In the genomic region with DNA sequence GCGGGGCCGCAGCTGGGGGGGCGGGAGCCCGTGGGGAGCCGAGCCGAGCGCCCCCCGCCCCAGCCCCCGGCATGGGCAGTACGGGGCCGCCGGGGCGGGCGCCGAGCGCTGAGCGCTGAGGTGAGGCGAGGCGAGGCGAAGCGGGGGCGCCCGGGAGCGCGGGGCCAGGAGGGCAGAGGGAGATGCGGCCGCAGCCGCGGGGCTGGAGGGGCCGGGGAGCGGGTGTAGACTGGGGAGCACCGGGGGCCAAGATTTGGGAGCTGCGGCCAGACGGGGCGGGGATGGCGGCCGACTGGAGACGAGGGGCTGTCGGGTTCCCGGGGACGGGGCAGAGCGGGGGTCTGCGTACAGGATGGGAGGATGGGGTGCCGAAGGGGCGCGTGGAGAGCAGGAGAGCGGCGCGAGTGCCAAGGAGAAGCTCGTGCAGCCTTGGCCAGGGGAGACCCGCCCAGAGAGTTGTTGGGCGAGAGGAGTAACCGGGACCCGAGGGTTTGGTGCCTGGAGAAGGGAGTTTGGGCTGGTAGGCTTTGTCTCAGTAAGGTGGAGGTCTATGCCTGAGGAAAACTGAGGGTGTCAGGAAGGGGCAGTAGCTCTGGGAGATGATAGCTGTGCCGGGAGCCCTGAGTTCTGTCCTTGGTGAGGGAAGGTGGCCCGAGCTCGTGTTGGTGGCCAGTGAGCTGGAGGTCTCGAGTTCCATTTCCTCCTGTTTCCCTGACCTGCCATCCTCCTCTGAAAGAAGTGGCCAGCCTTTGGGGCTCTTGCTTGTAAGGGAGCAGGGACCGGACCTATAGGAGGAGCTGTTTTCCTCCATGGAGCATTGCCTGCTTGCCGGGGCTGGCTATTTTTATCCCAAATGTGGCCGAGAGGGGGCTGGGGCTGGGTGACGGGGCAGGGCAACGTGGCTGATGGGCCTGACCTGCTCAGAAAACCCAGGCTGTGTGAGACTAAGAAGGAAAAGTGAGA, we compare ENCODE assay signal across 8 cellular contexts. TPM values are rescaled to one million over a fixed set of nuclear protein-coding genes. Genes with fewer than 3 reads are reported as not detected.
A peak's percentile ranks its signal among the peaks of the same experiment; 100 is the strongest.
DNase-seq lines count a peak whose midpoint lies in the region; ATAC-seq, FAIRE-seq and TF ChIP-seq lines count a peak whose summit lies in the region.

No MANE protein-coding gene starts in this region.

- ATAC-seq in HG02759 (IDR thresholded peaks at IDR 0.05; ENCODE audit: unreplicated experiment) = peak; percentile 19

- H3K9ac ChIP-seq in iPS-18a (ENCODE audit: low read length) = peak overlapping the region; percentile 41

- TF ChIP-seq CTCF in bronchial epithelial cell (IDR thresholded peaks at IDR 0.05; ENCODE audit: insufficient read depth, low read length, severe bottlenecking) (peak; percentile 58), retinal pigment epithelial cell (conservative IDR thresholded peaks at IDR 0.05; ENCODE audit: low read depth, low read length) (peak; percentile 72)

- peak; percentile 31 for DNase-seq in DMS153 (lab: John Stamatoyannopoulos, UW)
- peak; percentile 75 to 78 for DNase-seq in SHP77 (lab: John Stamatoyannopoulos, UW)
- peak; percentile 61 for DNase-seq in bronchial epithelial cell (ENCODE audit: low read depth)
- peak; percentile 57 for DNase-seq in retinal pigment epithelial cell (ENCODE audit: low read depth)
- no peak for DNase-seq in GM19238 (ENCODE audit: insufficient read length, low spot score)
- DNase-seq in GM19240 (ENCODE audit: insufficient read length, low spot score) = no peak

- H3K36me3 ChIP-seq in bronchial epithelial cell (ENCODE audit: control insufficient read depth, insufficient read depth, low read length) = no peaks in the 10 kb centered on the region
- peaks cover 4% of the 10 kb centered on the region for H3K36me3 ChIP-seq in iPS-18a (ENCODE audit: control insufficient read depth, low read depth, low read length)

- no peak overlapping the region for H3K27ac ChIP-seq in iPS-18a (ENCODE audit: low read length)

- no peak for FAIRE-seq in bronchial epithelial cell (lab: Jason Lieb, UNC)

- H3K27me3 ChIP-seq in bronchial epithelial cell (ENCODE audit: control insufficient read depth, insufficient read depth, low read length) = no peaks in the 10 kb centered on the region
- no peaks in the 10 kb centered on the region for H3K27me3 ChIP-seq in iPS-18a (ENCODE audit: control insufficient read depth, insufficient read depth, low read length)

- peak overlapping the region; percentile 46 for H3K4me3 ChIP-seq in bronchial epithelial cell (ENCODE audit: low read depth, low read length)
- peak overlapping the region; percentile 87 for H3K4me3 ChIP-seq in iPS-18a (ENCODE audit: low read length)
- peak overlapping the region; percentile 78 for H3K4me3 ChIP-seq in retinal pigment epithelial cell (ENCODE audit: low read length)

- peaks cover 26% of the 10 kb centered on the region for H3K4me1 ChIP-seq in iPS-18a (ENCODE audit: control insufficient read depth, low read depth, low read length)

- no peaks in the 10 kb centered on the region for H3K9me3 ChIP-seq in iPS-18a (ENCODE audit: control insufficient read depth, low read depth, low read length)

RNA-seq across cellular contexts. Expression of a gene that starts 0.5 kb away (rescaled TPM):
- total RNA-seq in bronchial epithelial cell = 15.5 and 26.8 TPM in 2 replicates

RNA-seq across cellular contexts. Expression of a gene that starts 5.0 kb away (rescaled TPM):
- 0.13 TPM in 1 of 2 replicates, not detected in the other for total RNA-seq in bronchial epithelial cell

RNA-seq across cellular contexts. Expression of a gene that starts 53.4 kb away (rescaled TPM):
- total RNA-seq in bronchial epithelial cell = 143 and 183 TPM in 2 replicates

Comparison
In these comparisons a context has a peak if more than half of its experiments do, and no peak if none do; other contexts are left out.
1. DNase-seq: peak in DMS153 (single experiment), SHP77 (2 of 2), bronchial epithelial cell (single experiment) and retinal pigment epithelial cell (single experiment); none in GM19238 (single experiment) and GM19240 (single experiment).
2. Peak in every context shown above with its lines, with median percentiles within 50 percentile points of each other: H3K4me3 ChIP-seq.